Comparison of ENCODE assay signal across 24 cellular contexts in the genomic region with DNA sequence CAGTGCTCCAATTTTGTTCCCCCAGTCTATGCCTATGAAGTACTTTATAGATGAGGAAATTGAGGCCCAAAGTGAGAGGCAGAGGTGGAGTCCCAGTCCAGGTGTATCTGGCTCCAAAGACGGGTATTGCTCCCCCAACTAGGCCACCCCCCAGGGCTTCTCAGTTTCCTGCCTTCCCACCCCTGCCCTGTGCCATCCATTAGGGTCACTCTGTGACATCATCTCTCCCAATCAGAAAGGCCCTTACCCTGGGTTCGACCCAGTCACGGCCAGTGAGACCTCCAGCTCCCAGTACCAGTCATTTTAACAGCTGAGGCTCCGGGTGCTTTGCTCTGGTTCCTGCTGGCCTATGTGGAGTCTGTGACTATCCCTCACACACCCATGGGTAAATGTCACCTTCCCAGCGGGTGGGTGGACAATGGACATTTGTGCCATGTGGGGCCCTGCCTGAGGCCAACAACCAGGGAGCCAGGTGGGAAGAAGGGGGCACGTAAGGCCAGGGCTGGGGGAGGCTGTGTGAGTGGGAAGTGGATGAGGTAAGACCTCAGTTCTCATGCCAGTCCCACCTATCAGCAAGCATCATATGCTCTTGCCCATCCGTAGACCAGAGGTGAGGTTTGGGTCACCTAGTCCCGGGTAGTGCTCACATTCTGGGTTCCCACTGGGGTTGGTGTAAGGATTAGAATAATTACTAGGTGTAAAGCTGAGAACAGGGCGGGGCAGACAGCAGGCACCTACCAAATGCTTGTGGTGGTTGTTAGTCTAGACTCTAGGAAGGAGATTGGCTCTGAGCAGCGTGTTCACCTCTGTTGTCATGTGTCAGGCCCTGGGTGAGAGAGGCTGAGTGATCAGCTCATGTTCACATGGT.
"Had no signal": no experiment of that assay in that cellular context is flagged by ENCODE, and none has a peak within 500 bp of the region (broad histone marks: within the 10 kb centered on the region; RNA-seq: fewer than 3 reads in every experiment).

No MANE protein-coding gene starts in this region.

- H3K27ac ChIP-seq: adrenal gland, ascending aorta, dorsolateral prefrontal cortex, gastroesophageal sphincter, spleen, tibial artery, uterus, WERI-Rb-1 had no signal

- H3K27me3 Mint-ChIP-seq: progenitor cell of endocrine pancreas had no signal

- H3K4me1 Mint-ChIP-seq: activated CD4-positive, alpha-beta T cell treated with anti-CD3 and anti-CD28 coated beads, Interleukin-2, amount 10 ng/mL, durations not matched to agents 7 days and 5 days; memory B cell; neural crest cell had no signal

- H3K36me3 Mint-ChIP-seq: activated naive CD8-positive, alpha-beta T cell had no signal

- ATAC-seq: activated T-cell treated with anti-CD3 and anti-CD28 coated beads, Interleukin-2, amount 50 U/mL, for 4 hours; gastroesophageal sphincter had no signal

- H3K36me3 ChIP-seq: adrenal gland, ascending aorta, gastroesophageal sphincter, spleen, tibial artery, uterus, WERI-Rb-1 had no signal

- H3K9me3 ChIP-seq: adrenal gland, ascending aorta, gastroesophageal sphincter, tibial artery, uterus had no signal

- H3K27me3 ChIP-seq: adrenal gland, ascending aorta, uterus had no signal

- H3K27ac Mint-ChIP-seq: activated CD4-positive, alpha-beta T cell treated with anti-CD3 and anti-CD28 coated beads, Interleukin-2, amount 10 ng/mL, durations not matched to agents 7 days and 5 days; activated naive CD8-positive, alpha-beta T cell; activated T-helper 2 cell treated with anti-CD3 and anti-CD28 coated beads, Interferon-gamma antibody, Interleukin-2, Interleukin-4, amounts not matched to agents 10 μg/mL and 5 μg/mL and 100 μg/mL, durations not matched to agents 14 hours and 24 hours and 36 hours; memory B cell; progenitor cell of endocrine pancreas had no signal

- DNase-seq: activated CD4-positive, alpha-beta T cell treated with anti-CD3 and anti-CD28 coated beads, Interleukin-2, amount 10 ng/mL, durations not matched to agents 7 days and 5 days; activated CD4-positive, CD25-positive, alpha-beta regulatory T cell treated with anti-CD3 and anti-CD28 coated beads, Interleukin-2, amount 50 U/mL, for 72 hours; activated CD8-positive, alpha-beta memory T cell treated with anti-CD3 and anti-CD28 coated beads, Interleukin-2, amount 50 U/mL, for 48 hours; activated naive CD4-positive, alpha-beta T cell; activated T-cell treated with anti-CD3 and anti-CD28 coated beads, Interleukin-2, amount 50 U/mL, for 4 hours; adrenal gland; dorsolateral prefrontal cortex; hypothalamus; retina; spleen; stimulated activated CD4-positive, alpha-beta T cell treated with anti-CD3 and anti-CD28 coated beads, Interleukin-4, amount 100 ng/mL, for 1 hour; stimulated activated naive CD4-positive, alpha-beta T cell; T-helper 1 cell; uterus; WERI-Rb-1 had no signal

- H3K9me3 Mint-ChIP-seq: activated T-helper 2 cell treated with anti-CD3 and anti-CD28 coated beads, Interferon-gamma antibody, Interleukin-2, Interleukin-4, amounts not matched to agents 10 μg/mL and 5 μg/mL and 100 μg/mL, durations not matched to agents 14 hours and 24 hours and 36 hours had no signal

- H3K4me3 Mint-ChIP-seq: activated CD4-positive, alpha-beta T cell treated with anti-CD3 and anti-CD28 coated beads, Interleukin-2, amount 10 ng/mL, durations not matched to agents 7 days and 5 days; activated naive CD8-positive, alpha-beta T cell; activated T-cell treated with anti-CD3 and anti-CD28 coated beads, Interleukin-2, amount 50 U/mL, for 4 hours; central memory CD8-positive, alpha-beta T cell; memory B cell; neural crest cell had no signal

- H3K4me1 ChIP-seq: adrenal gland, ascending aorta, gastroesophageal sphincter, spleen, uterus had no signal

- H3K4me3 ChIP-seq: adrenal gland, ascending aorta, dorsolateral prefrontal cortex, gastroesophageal sphincter, spleen, tibial artery, uterus had no signal
